Comparison of ENCODE assay signal across 1 cellular context in the genomic region with DNA sequence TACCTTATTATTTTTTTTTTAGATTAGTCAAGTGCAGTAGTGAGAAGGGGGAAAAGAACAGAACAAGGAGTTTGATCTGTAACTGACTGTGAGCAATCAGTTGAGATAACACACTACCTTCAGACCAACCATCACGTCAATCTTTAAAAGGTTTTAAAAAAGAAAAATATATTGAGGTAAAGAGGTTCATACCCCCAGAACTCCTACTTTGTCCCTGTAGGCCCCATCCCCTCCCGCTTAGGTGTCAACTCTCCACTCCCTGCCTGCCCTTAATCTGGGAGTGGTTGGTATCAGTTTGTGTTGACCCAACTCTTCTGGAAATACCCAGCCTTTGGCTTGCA.
TF ChIP-seq lines count a peak whose summit lies in the region.

No MANE protein-coding gene starts in this region.

TF ChIP-seq in liver, 16 proteins besides CTCF, POLR2A, EP300 and RAD21 (continued from another document):
- TF ChIP-seq, protein P1, sequence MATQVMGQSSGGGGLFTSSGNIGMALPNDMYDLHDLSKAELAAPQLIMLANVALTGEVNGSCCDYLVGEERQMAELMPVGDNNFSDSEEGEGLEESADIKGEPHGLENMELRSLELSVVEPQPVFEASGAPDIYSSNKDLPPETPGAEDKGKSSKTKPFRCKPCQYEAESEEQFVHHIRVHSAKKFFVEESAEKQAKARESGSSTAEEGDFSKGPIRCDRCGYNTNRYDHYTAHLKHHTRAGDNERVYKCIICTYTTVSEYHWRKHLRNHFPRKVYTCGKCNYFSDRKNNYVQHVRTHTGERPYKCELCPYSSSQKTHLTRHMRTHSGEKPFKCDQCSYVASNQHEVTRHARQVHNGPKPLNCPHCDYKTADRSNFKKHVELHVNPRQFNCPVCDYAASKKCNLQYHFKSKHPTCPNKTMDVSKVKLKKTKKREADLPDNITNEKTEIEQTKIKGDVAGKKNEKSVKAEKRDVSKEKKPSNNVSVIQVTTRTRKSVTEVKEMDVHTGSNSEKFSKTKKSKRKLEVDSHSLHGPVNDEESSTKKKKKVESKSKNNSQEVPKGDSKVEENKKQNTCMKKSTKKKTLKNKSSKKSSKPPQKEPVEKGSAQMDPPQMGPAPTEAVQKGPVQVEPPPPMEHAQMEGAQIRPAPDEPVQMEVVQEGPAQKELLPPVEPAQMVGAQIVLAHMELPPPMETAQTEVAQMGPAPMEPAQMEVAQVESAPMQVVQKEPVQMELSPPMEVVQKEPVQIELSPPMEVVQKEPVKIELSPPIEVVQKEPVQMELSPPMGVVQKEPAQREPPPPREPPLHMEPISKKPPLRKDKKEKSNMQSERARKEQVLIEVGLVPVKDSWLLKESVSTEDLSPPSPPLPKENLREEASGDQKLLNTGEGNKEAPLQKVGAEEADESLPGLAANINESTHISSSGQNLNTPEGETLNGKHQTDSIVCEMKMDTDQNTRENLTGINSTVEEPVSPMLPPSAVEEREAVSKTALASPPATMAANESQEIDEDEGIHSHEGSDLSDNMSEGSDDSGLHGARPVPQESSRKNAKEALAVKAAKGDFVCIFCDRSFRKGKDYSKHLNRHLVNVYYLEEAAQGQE (IDR thresholded peaks at IDR 0.05), result no peak
